ENCODE assay signal across 33 cellular contexts in genomic region chr10:87000491-87000890, GRCh38. TPM values are rescaled to one million over a fixed set of nuclear protein-coding genes. Genes with fewer than 3 reads are reported as not detected.
A peak's percentile ranks its signal among the peaks of the same experiment; 100 is the strongest.
DNase-seq lines count a peak whose midpoint lies in the region; ATAC-seq, FAIRE-seq and TF ChIP-seq lines count a peak whose summit lies in the region.
"Had no signal": no experiment of that assay in that cellular context is flagged by ENCODE, and none has a peak within 500 bp of the region (broad histone marks: within the 10 kb centered on the region; RNA-seq: fewer than 3 reads in every experiment).

No MANE protein-coding gene starts in this region.

- dilution Hi-C loops in endothelial cell of umbilical vein (cut with MboI; ENCODE audit: extremely low pct_ligation_motif_present, low sequenced_read_pairs): no loop called here

- BruUV-seq in endothelial cell of umbilical vein (replicated peaks; lab: Mats Ljungman, UMichigan): no TSS peak

- H3K9me3 ChIP-seq in endothelial cell of umbilical vein (replicated peaks; ENCODE audit: control insufficient read depth, insufficient read depth, low read length): no peaks in the 10 kb centered on the region
- no peaks in the 10 kb centered on the region for H3K9me3 ChIP-seq in gastroesophageal sphincter
- H3K9me3 ChIP-seq in psoas muscle: no peaks in the 10 kb centered on the region
- H3K9me3 ChIP-seq: ascending aorta, spleen had no signal

- CTCF ChIA-PET in endothelial cell of umbilical vein (lab: Charles Lee): no interaction called here

- POLR2A ChIA-PET in endothelial cell of umbilical vein (lab: Charles Lee): no interaction called here

- H3K9ac ChIP-seq in endothelial cell of umbilical vein (replicated peaks; ENCODE audit: extremely low read depth, insufficient read depth, low read length): no peak overlapping the region

- TF ChIP-seq POLR2A in endothelial cell of umbilical vein (IDR thresholded peaks at IDR 0.05; ENCODE audit: low read depth, low read length) (no peak), gastroesophageal sphincter (IDR thresholded peaks at IDR 0.05) (no peak)

- H3K27ac ChIP-seq in endothelial cell of umbilical vein (ENCODE audit: insufficient read depth, low read depth, low read length) (no peak overlapping the region), gastroesophageal sphincter (no peak overlapping the region), psoas muscle (no peak overlapping the region)
- H3K27ac ChIP-seq: ascending aorta, C4-2B, spleen had no signal

- no peak for FAIRE-seq in endothelial cell of umbilical vein (lab: Jason Lieb, UNC)

- TF ChIP-seq CTCF in endothelial cell of umbilical vein (IDR thresholded peaks at IDR 0.05; ENCODE audit: extremely low read depth in 1 of 2, insufficient read depth in 1 of 2, low read depth in 1 of 2, low read length in 2 of 2) (no peak), gastroesophageal sphincter (IDR thresholded peaks at IDR 0.05) (no peak), psoas muscle (IDR thresholded peaks at IDR 0.05) (no peak)

- H2AFZ ChIP-seq in endothelial cell of umbilical vein (ENCODE audit: low read depth, low read length): no peak overlapping the region

- DNase-seq in CD1c-positive myeloid dendritic cell (ENCODE audit: extremely low spot score) (peak; percentile 51), LHCN-M2 (ENCODE audit: low read depth) (peak; percentile 60), endothelial cell of umbilical vein (ENCODE audit: low read depth, low spot score) (peak; percentile 4), iris pigment epithelial cell (ENCODE audit: low read depth) (peak; percentile 70), Ammon's horn (ENCODE audit: low spot score) (no peak), psoas muscle (no peak)
- DNase-seq: activated B cell treated with CpG ODN at 0.5 μM for 24 hours; activated CD4-positive, alpha-beta T cell treated with anti-CD3 and anti-CD28 coated beads, Interleukin-2, amount 50 U/mL, for 48 hours; activated CD8-positive, alpha-beta memory T cell treated with anti-CD3 and anti-CD28 coated beads, Interleukin-2, amount 50 U/mL, for 4 hours; cerebellar nuclear complex; effector CD4-positive, alpha-beta T cell; erythroblast; head of caudate nucleus; MM.1S; NCI-H1436; NCI-H446 treated with DMSO at 0.1 percent for 48 hours; nucleus accumbens; spleen; stimulated activated CD4-positive, alpha-beta T cell treated with anti-CD3 and anti-CD28 coated beads, Interleukin-2, amount 100 ng/mL, for 48 hours; substantia nigra; SW 1271 had no signal

- ATAC-seq in gastroesophageal sphincter: no peak
- no peak for ATAC-seq in psoas muscle
- no peak for ATAC-seq in GM18867 (IDR thresholded peaks at IDR 0.05; ENCODE audit: unreplicated experiment)
- ATAC-seq: activated T-helper 17 cell treated with anti-CD3 and anti-CD28 coated beads, Interleukin-2, amount 50 U/mL, for 72 hours; Right ventricle myocardium inferior; stimulated activated effector memory CD8-positive, alpha-beta T cell treated with anti-CD3 and anti-CD28 coated beads, Interleukin-12 subunit alpha, Interleukin-12 subunit beta, amount 100 ng/mL, for 72 hours had no signal

- H3K4me1 ChIP-seq in endothelial cell of umbilical vein (ENCODE audit: control insufficient read depth, extremely low read depth, insufficient read depth, low read length): no peaks in the 10 kb centered on the region
- H3K4me1 ChIP-seq in gastroesophageal sphincter: no peaks in the 10 kb centered on the region
- no peaks in the 10 kb centered on the region for H3K4me1 ChIP-seq in psoas muscle
- H3K4me1 ChIP-seq: ascending aorta, spleen had no signal

- no peaks in the 10 kb centered on the region for H3K9me1 ChIP-seq in endothelial cell of umbilical vein (replicated peaks; ENCODE audit: control insufficient read depth, extremely low read depth, insufficient read depth, low read length)

- no peak overlapping the region for H3K4me2 ChIP-seq in endothelial cell of umbilical vein (ENCODE audit: insufficient read depth, low read length)

- TF ChIP-seq EP300 in gastroesophageal sphincter (IDR thresholded peaks at IDR 0.05): no peak

- H3K36me3 ChIP-seq in endothelial cell of umbilical vein (ENCODE audit: control insufficient read depth in 2 of 2, extremely low read depth in 1 of 2, insufficient read depth in 2 of 2, low read length in 2 of 2) (no peaks in the 10 kb centered on the region), gastroesophageal sphincter (peaks cover 0 to 61% of the 10 kb centered on the region in 2 donors), psoas muscle (ENCODE audit: insufficient read depth in 1 of 2, low read depth in 1 of 2) (no peaks in the 10 kb centered on the region)
- H3K36me3 ChIP-seq: spleen had no signal

- H3K4me3 ChIP-seq in endothelial cell of umbilical vein (replicated peaks in 1 of 3; ENCODE audit: insufficient read depth in 1 of 3, low read depth in 1 of 3, low read length in 3 of 3) (no peak overlapping the region), gastroesophageal sphincter (no peak overlapping the region), psoas muscle (no peak overlapping the region)
- H3K4me3 ChIP-seq: ascending aorta, spleen had no signal

- no peaks in the 10 kb centered on the region for H3K27me3 ChIP-seq in endothelial cell of umbilical vein (ENCODE audit: control insufficient read depth in 2 of 2, insufficient read depth in 2 of 2, low read length in 2 of 2)
- H3K27me3 ChIP-seq in gastroesophageal sphincter: no peaks in the 10 kb centered on the region
- H3K27me3 ChIP-seq in psoas muscle (ENCODE audit: insufficient read depth in 3 of 3, low read length in 2 of 3): no peaks in the 10 kb centered on the region
- H3K27me3 ChIP-seq: ascending aorta, spleen had no signal

- H3K79me2 ChIP-seq in endothelial cell of umbilical vein (ENCODE audit: control insufficient read depth, insufficient read depth, low read length): no peaks in the 10 kb centered on the region

- intact Hi-C loops in endothelial cell of umbilical vein (cut with micrococcal nuclease): no loop called here
- intact Hi-C loops in psoas muscle (cut with DNase I): no loop called here

- 62 to 70% methylated on average over 3 of the region's 3 CpGs for WGBS in gastroesophageal sphincter (ENCODE audit: low coverage in 1 of 2), 2 donors
- 66 to 79% (median 70%) methylated on average over 3 of the region's 3 CpGs for WGBS in psoas muscle, 3 donors

- H4K20me1 ChIP-seq in endothelial cell of umbilical vein (replicated peaks; ENCODE audit: control insufficient read depth, extremely low read depth, insufficient read depth, low read length): no peaks in the 10 kb centered on the region

RNA-seq across cellular contexts. Expression of gene FAM25A, which starts 19.6 kb away (rescaled TPM):
- total RNA-seq in LHCN-M2 (2014; rRNA removed): not detected in 2 replicates
- polyA plus RNA-seq in LHCN-M2 (2012): not detected
- total RNA-seq in endothelial cell of umbilical vein: not detected in 2 replicates
- not detected in 2 replicates for polyA plus RNA-seq in endothelial cell of umbilical vein
- polyA plus RNA-seq in endothelial cell of umbilical vein (2011; cell fraction: cytosol; rRNA removed): not detected in 2 replicates
- polyA plus RNA-seq in endothelial cell of umbilical vein (2011; cell fraction: nucleus; rRNA removed): not detected in 2 replicates
- not detected in 2 replicates for polyA plus RNA-seq in endothelial cell of umbilical vein (2012)
- polyA minus RNA-seq in endothelial cell of umbilical vein: not detected in 2 replicates
- polyA minus RNA-seq in endothelial cell of umbilical vein (2011; cell fraction: cytosol; rRNA and poly(A)+ RNA removed): not detected
- polyA minus RNA-seq in endothelial cell of umbilical vein (2011; cell fraction: nucleus; rRNA and poly(A)+ RNA removed): not detected in 2 replicates
- total RNA-seq in gastroesophageal sphincter: not detected
- not detected for total RNA-seq in psoas muscle
- polyA plus RNA-seq in psoas muscle: under 1 TPM in 1 of 3 donors, not detected in 2; 0.82 TPM
- total RNA-seq: activated B cell treated with CpG ODN at 0.5 μM for 24 hours; activated T-helper 17 cell treated with anti-CD3 and anti-CD28 coated beads, Interleukin-2, amount 50 U/mL, for 72 hours; ascending aorta; mesenteric fat pad; OCI-LY7; Right ventricle myocardium inferior; spleen; urinary bladder had no signal
- polyA plus RNA-seq: AG04450, IgD-negative memory B cell, spleen, urinary bladder had no signal

RNA-seq across cellular contexts. Expression of gene ADIRF, which starts 32.2 kb away (rescaled TPM):
- total RNA-seq in LHCN-M2 (2014; rRNA removed): 2.5 and 3.2 TPM in 2 replicates
- polyA plus RNA-seq in LHCN-M2 (2012): 2.3 TPM
- 2.8 and 4.4 TPM in 2 replicates for total RNA-seq in endothelial cell of umbilical vein
- 3.7 and 10.9 TPM in 2 replicates for polyA plus RNA-seq in endothelial cell of umbilical vein
- polyA plus RNA-seq in endothelial cell of umbilical vein (2011; cell fraction: cytosol; rRNA removed): 4.3 and 4.6 TPM in 2 replicates
- 1.1 and 2.3 TPM in 2 replicates for polyA plus RNA-seq in endothelial cell of umbilical vein (2011; cell fraction: nucleus; rRNA removed)
- 37.9 and 46.9 TPM in 2 replicates for polyA plus RNA-seq in endothelial cell of umbilical vein (2012)
- polyA minus RNA-seq in endothelial cell of umbilical vein: 0.92 and 1.7 TPM in 2 replicates
- polyA minus RNA-seq in endothelial cell of umbilical vein (2011; cell fraction: cytosol; rRNA and poly(A)+ RNA removed): not detected
- polyA minus RNA-seq in endothelial cell of umbilical vein (2011; cell fraction: nucleus; rRNA and poly(A)+ RNA removed): 1.2 TPM in 1 of 2 replicates, not detected in the other
- 100 to 1,000 TPM in 2 of 4 donors, 10 to 100 TPM in 2; 36.5 to 408 (median 149) TPM for total RNA-seq in gastroesophageal sphincter
- 10 to 100 TPM; 19.1 to 37.8 (median 26.7) TPM for total RNA-seq in psoas muscle
- 10 to 100 TPM; 34.9 to 69.5 (median 42.5) TPM for polyA plus RNA-seq in psoas muscle
- total RNA-seq: activated T-helper 17 cell treated with anti-CD3 and anti-CD28 coated beads, Interleukin-2, amount 50 U/mL, for 72 hours; OCI-LY7 had no signal
- polyA plus RNA-seq: IgD-negative memory B cell had no signal

RNA-seq across cellular contexts. Expression of gene SNCG, which starts 42.1 kb away (rescaled TPM):
- total RNA-seq in LHCN-M2 (2014; rRNA removed): 4.4 and 5.0 TPM in 2 replicates
- polyA plus RNA-seq in LHCN-M2 (2012): 5.1 TPM
- total RNA-seq in endothelial cell of umbilical vein: 30.5 and 31.4 TPM in 2 replicates
- polyA plus RNA-seq in endothelial cell of umbilical vein: 50.6 and 60.8 TPM in 2 replicates
- polyA plus RNA-seq in endothelial cell of umbilical vein (2011; cell fraction: cytosol; rRNA removed): 87.4 and 89.6 TPM in 2 replicates
- 43.1 and 43.7 TPM in 2 replicates for polyA plus RNA-seq in endothelial cell of umbilical vein (2011; cell fraction: nucleus; rRNA removed)
- 79.1 and 90.4 TPM in 2 replicates for polyA plus RNA-seq in endothelial cell of umbilical vein (2012)
- 10.3 and 10.6 TPM in 2 replicates for polyA minus RNA-seq in endothelial cell of umbilical vein
- polyA minus RNA-seq in endothelial cell of umbilical vein (2011; cell fraction: cytosol; rRNA and poly(A)+ RNA removed): 3.9 TPM
- polyA minus RNA-seq in endothelial cell of umbilical vein (2011; cell fraction: nucleus; rRNA and poly(A)+ RNA removed): 3.9 and 7.0 TPM in 2 replicates
- total RNA-seq in gastroesophageal sphincter: 100 to 1,000 TPM in 1 of 4 donors, 10 to 100 TPM in 3; 12.8 to 102 (median 33.7) TPM
- total RNA-seq in psoas muscle: 10 to 100 TPM in 1 of 4 donors, 1 to 10 TPM in 3; 5.8 to 11.9 (median 9.0) TPM
- polyA plus RNA-seq in psoas muscle: 10 to 100 TPM; 11.0 to 21.3 (median 14.8) TPM
- total RNA-seq: activated B cell treated with CpG ODN at 0.5 μM for 24 hours; activated T-helper 17 cell treated with anti-CD3 and anti-CD28 coated beads, Interleukin-2, amount 50 U/mL, for 72 hours; OCI-LY7 had no signal
- polyA plus RNA-seq: IgD-negative memory B cell had no signal

RNA-seq across cellular contexts. Expression of gene MMRN2, which starts 43.1 kb away (rescaled TPM):
- total RNA-seq in LHCN-M2 (2014; rRNA removed) (0.51 and 1.9 TPM in 2 replicates), endothelial cell of umbilical vein (169 TPM in 2 replicates), gastroesophageal sphincter (10 to 100 TPM; 18.5 to 77.7 (median 42.2) TPM), psoas muscle (10 to 100 TPM; 16.4 to 29.0 (median 21.3) TPM)
- 0.26 TPM for polyA plus RNA-seq in LHCN-M2 (2012)
- polyA plus RNA-seq in endothelial cell of umbilical vein (143 and 154 TPM in 2 replicates), psoas muscle (10 to 100 TPM; 12.0 to 15.4 (median 15.2) TPM)
- polyA plus RNA-seq in endothelial cell of umbilical vein (2011; cell fraction: cytosol; rRNA removed): 139 and 140 TPM in 2 replicates
- 125 and 134 TPM in 2 replicates for polyA plus RNA-seq in endothelial cell of umbilical vein (2011; cell fraction: nucleus; rRNA removed)
- 160 and 182 TPM in 2 replicates for polyA plus RNA-seq in endothelial cell of umbilical vein (2012)
- polyA minus RNA-seq in endothelial cell of umbilical vein: 212 and 222 TPM in 2 replicates
- polyA minus RNA-seq in endothelial cell of umbilical vein (2011; cell fraction: cytosol; rRNA and poly(A)+ RNA removed): not detected
- polyA minus RNA-seq in endothelial cell of umbilical vein (2011; cell fraction: nucleus; rRNA and poly(A)+ RNA removed): 64.9 and 76.6 TPM in 2 replicates
- total RNA-seq: OCI-LY7 had no signal
- polyA plus RNA-seq: IgD-negative memory B cell had no signal

Comparison
In these comparisons a context has a peak if more than half of its experiments do, and no peak if none do; other contexts are left out.
1. DNase-seq: peak in CD1c-positive myeloid dendritic cell (single experiment), LHCN-M2 (single experiment), endothelial cell of umbilical vein (single experiment) and iris pigment epithelial cell (single experiment); none in Ammon's horn (single experiment) and psoas muscle (0 of 2).